Comparison of ENCODE assay signal across 1 cellular context in genomic region chr22:40857309-40857851, GRCh38.
TF ChIP-seq lines count a peak whose summit lies in the region.

No MANE protein-coding gene starts in this region.

TF ChIP-seq in HepG2, 621 proteins besides CTCF, POLR2A, EP300 and RAD21 (continued from another document):
- TF ChIP-seq RNF219 (CRISPR knock-in tag; IDR thresholded peaks at IDR 0.05), result 0 out of 2 replicates have a peak, but pooled peaks have one; percentile 29
- TF ChIP-seq ZNF205 (CRISPR knock-in tag; IDR thresholded peaks at IDR 0.05), result 0 out of 2 replicates have a peak, but pooled peaks have one; percentile 1
